In the genomic region with DNA sequence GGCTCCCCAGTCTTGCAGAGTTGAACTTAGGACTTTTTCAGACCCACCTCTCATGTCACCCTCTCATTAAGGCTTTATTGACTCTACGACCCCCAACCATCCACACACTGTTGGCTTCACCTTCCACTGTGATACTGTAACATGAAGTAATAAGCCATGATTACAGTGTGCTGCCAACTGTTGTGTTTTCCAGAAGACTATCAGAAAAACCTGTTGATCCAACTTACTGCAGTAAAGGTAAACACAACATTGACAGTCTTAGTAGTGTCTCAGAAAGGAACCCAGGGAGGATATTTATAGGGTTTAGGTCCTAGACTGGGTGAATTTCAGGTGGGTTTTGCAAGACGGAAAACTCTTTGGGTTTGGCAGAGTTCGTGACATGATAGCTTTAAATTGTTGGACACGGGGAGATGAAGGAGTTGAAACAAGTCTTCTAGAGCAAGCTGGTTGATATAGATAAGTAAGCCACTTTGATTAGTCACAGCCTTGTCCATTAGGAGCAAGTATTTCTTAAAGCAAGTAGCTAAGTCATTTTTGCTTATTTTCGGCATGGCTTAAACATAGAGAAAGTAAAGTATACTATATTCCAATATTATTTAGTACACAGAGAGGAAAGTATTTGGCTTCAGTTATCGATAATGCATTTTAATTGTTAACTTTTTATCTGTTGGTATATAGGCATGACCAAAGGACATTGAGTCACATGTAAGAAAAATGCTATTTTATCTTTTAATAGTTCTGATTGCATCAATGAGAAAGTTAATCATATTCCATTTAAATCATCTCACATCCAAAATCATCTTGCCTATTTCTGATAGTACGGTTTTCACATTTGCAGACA, we compare ENCODE assay signal across 32 cellular contexts. TPM values are rescaled to one million over a fixed set of nuclear protein-coding genes. Genes with fewer than 3 reads are reported as not detected.
"Had no signal": no experiment of that assay in that cellular context is flagged by ENCODE, and none has a peak within 500 bp of the region (broad histone marks: within the 10 kb centered on the region; RNA-seq: fewer than 3 reads in every experiment).

No MANE protein-coding gene starts in this region.

- H3K4me1 Mint-ChIP-seq: immature natural killer cell; memory B cell; naive thymus-derived CD4-positive, alpha-beta T cell; stimulated activated memory B cell treated with anti-CD40 and anti-IgM and Interleukin-4, amounts not matched to agents 10 μg/mL and 1 μg/mL and 100 μg/mL, for 72 hours; stimulated activated naive CD8-positive, alpha-beta T cell treated with anti-CD3 and anti-CD28 coated beads, Interleukin-15, amount 100 ng/mL, for 72 hours had no signal

- H3K36me3 ChIP-seq: left ventricle myocardium inferior, ovary, right atrium auricular region, right lobe of liver, tibial nerve, uterus had no signal

- H3K4me2 ChIP-seq: smooth muscle cell had no signal

- DNase-seq: immature natural killer cell; islet precursor cell; left ventricle myocardium inferior; midbrain; mucosa of descending colon; naive thymus-derived CD4-positive, alpha-beta T cell; ovary; right lobe of liver; stimulated activated CD4-positive, alpha-beta T cell treated with anti-CD3 and anti-CD28 coated beads, Interleukin-1b, Interleukin-23, amount 100 ng/mL, for 48 hours; stimulated activated CD4-positive, alpha-beta T cell treated with anti-CD3 and anti-CD28 coated beads, Interleukin-2, amount 100 ng/mL, for 48 hours; stimulated activated CD4-positive, alpha-beta T cell treated with anti-CD3 and anti-CD28 coated beads, Interleukin-4, amount 100 ng/mL, for 4 hours; stimulated activated CD8-positive, alpha-beta memory T cell treated with anti-CD3 and anti-CD28 coated beads, Interleukin-4, amount 100 ng/mL, for 48 hours; stimulated activated naive CD4-positive, alpha-beta T cell treated with Interleukin-2 at 50 U/mL for 16 hours; stimulated activated naive CD8-positive, alpha-beta T cell treated with anti-CD3 and anti-CD28 coated beads, Interleukin-15, amount 100 ng/mL, for 72 hours; substantia nigra; uterus had no signal

- H3K27ac Mint-ChIP-seq: immature natural killer cell; memory B cell; naive thymus-derived CD4-positive, alpha-beta T cell; natural killer cell treated with Interleukin-12 subunit alpha and Interleukin-12 subunit beta and Interleukin-15 and Interleukin-18, amount 100 ng/mL, for 72 hours; progenitor cell of endocrine pancreas; stimulated activated memory B cell treated with anti-CD40 and anti-IgM and Interleukin-4, amounts not matched to agents 10 μg/mL and 1 μg/mL and 100 μg/mL, for 72 hours; type B pancreatic cell had no signal

- H3K27ac ChIP-seq: left ventricle myocardium inferior, ovary, right atrium auricular region, right lobe of liver, tibial nerve, uterus had no signal

- ATAC-seq: mucosa of descending colon; naive thymus-derived CD4-positive, alpha-beta T cell; natural killer cell treated with Interleukin-12 subunit alpha and Interleukin-12 subunit beta and Interleukin-15 and Interleukin-18, amount 100 ng/mL, for 72 hours; right lobe of liver; stimulated activated memory B cell treated with anti-CD40 and anti-IgM and Interleukin-4, amounts not matched to agents 10 μg/mL and 1 μg/mL and 100 μg/mL, for 72 hours; stimulated activated naive CD8-positive, alpha-beta T cell treated with anti-CD3 and anti-CD28 coated beads, Interleukin-15, amount 100 ng/mL, for 72 hours had no signal

- H3K27me3 ChIP-seq: ovary, uterus had no signal

- H3K4me3 Mint-ChIP-seq: immature natural killer cell; memory B cell; naive thymus-derived CD4-positive, alpha-beta T cell; natural killer cell treated with Interleukin-12 subunit alpha and Interleukin-12 subunit beta and Interleukin-15 and Interleukin-18, amount 100 ng/mL, for 72 hours; stimulated activated memory B cell treated with anti-CD40 and anti-IgM and Interleukin-4, amounts not matched to agents 10 μg/mL and 1 μg/mL and 100 μg/mL, for 72 hours; stimulated activated naive CD8-positive, alpha-beta T cell treated with anti-CD3 and anti-CD28 coated beads, Interleukin-15, amount 100 ng/mL, for 72 hours; type B pancreatic cell had no signal

- H3K9me3 ChIP-seq: mucosa of descending colon, ovary, right lobe of liver, uterus had no signal

- H3K36me3 Mint-ChIP-seq: immature natural killer cell; memory B cell; naive thymus-derived CD4-positive, alpha-beta T cell; stimulated activated memory B cell treated with anti-CD40 and anti-IgM and Interleukin-4, amounts not matched to agents 10 μg/mL and 1 μg/mL and 100 μg/mL, for 72 hours had no signal

- H3K4me1 ChIP-seq: left ventricle myocardium inferior, right atrium auricular region, right lobe of liver, uterus had no signal

- H3K4me3 ChIP-seq: left ventricle myocardium inferior, mucosa of descending colon, ovary, right atrium auricular region, right lobe of liver, smooth muscle cell, tibial nerve, uterus had no signal

RNA-seq across cellular contexts. Expression of a gene that starts 2.4 kb away (rescaled TPM):
- total RNA-seq: kidney epithelial cell; left ventricle myocardium inferior; lung microvascular endothelial cell; mesenteric fat pad; myocyte; natural killer cell treated with Interleukin-12 subunit alpha and Interleukin-12 subunit beta and Interleukin-15 and Interleukin-18, amount 100 ng/mL, for 72 hours; progenitor cell of endocrine pancreas; pulmonary artery endothelial cell; right atrium auricular region; right lobe of liver; skeletal muscle tissue; tibial nerve; ureter had no signal
- polyA plus RNA-seq: immature natural killer cell; naive thymus-derived CD4-positive, alpha-beta T cell; neural cell; smooth muscle cell had no signal
